Comparison of ENCODE assay signal across 8 cellular contexts in genomic region chr22:37952629-37953028, GRCh38. TPM values are rescaled to one million over a fixed set of nuclear protein-coding genes. Genes with fewer than 3 reads are reported as not detected.
DNase-seq lines count a peak whose midpoint lies in the region; ATAC-seq and TF ChIP-seq lines count a peak whose summit lies in the region.
"Not testable (repeated sequence)": the region's sequence is repeated elsewhere in the genome, so short reads cannot be mapped to it uniquely, and the experiment has no call there.

No MANE protein-coding gene starts in this region.

- 11% methylated on average over 20 of the region's 20 CpGs for WGBS in liver
- WGBS in ovary, 3 donors, result 4 to 6% (median 5%) methylated on average over 20 of the region's 20 CpGs
- WGBS in thyroid gland, 2 donors, result 11 to 12% methylated on average over 18 to 20 of the region's 20 CpGs

- peaks cover 43% of the 10 kb centered on the region for H3K4me1 Mint-ChIP-seq in CD4-positive, alpha-beta T cell (ENCODE audit: low read depth)
- H3K4me1 Mint-ChIP-seq in WTC11 (peaks cover 24% of the 10 kb centered on the region), brain (peaks cover 36% of the 10 kb centered on the region)

- H2AFZ ChIP-seq in Karpas-422 (ENCODE audit: low read length), result not testable (repeated sequence)

- H3K4me3 Mint-ChIP-seq in CD4-positive, alpha-beta T cell, result peak overlapping the region; percentile 100
- H3K4me3 Mint-ChIP-seq in WTC11, result peak overlapping the region; percentile 95
- H3K4me3 Mint-ChIP-seq in brain, result peak overlapping the region; percentile 96 to 100 (median 99)

- H3K4me1 ChIP-seq in Karpas-422 (ENCODE audit: low read length) (peaks cover 16% of the 10 kb centered on the region), liver (ENCODE audit: control insufficient read depth in 4 of 4, insufficient read depth in 4 of 4, low read length in 3 of 4) (peaks cover 5 to 44% (median 33%) of the 10 kb centered on the region in 4 donors), thyroid gland (peaks cover 15 to 20% of the 10 kb centered on the region in 2 donors)
- H3K4me1 ChIP-seq in ovary (ENCODE audit: insufficient read depth), result not testable (repeated sequence)

- peaks cover 19% of the 10 kb centered on the region for H3K27me3 Mint-ChIP-seq in CD4-positive, alpha-beta T cell
- H3K27me3 Mint-ChIP-seq in WTC11 (ENCODE audit: low read depth), result peaks cover 16% of the 10 kb centered on the region
- not testable (repeated sequence) for H3K27me3 Mint-ChIP-seq in brain

- intact Hi-C loops in CD4-positive, alpha-beta T cell (cut with DNase I, micrococcal nuclease), result loop anchor here in 1 of 2 experiments (5.0 kb wide), 3 partner anchors 45 to 145 kb away; partner anchors contain the start of genes EIF3L, GCAT and MICALL1
- intact Hi-C loops in ovary (cut with DNase I), result loop anchor here in 1 of 4 donors (5.0 kb wide), 1 partner anchor 135 kb away; no protein-coding TSS in a partner anchor
- intact Hi-C loops in thyroid gland (cut with DNase I), result not testable (repeated sequence)

- H3K4me2 ChIP-seq in Karpas-422 (ENCODE audit: low read depth, low read length, poor library complexity, severe bottlenecking), result peak overlapping the region; percentile 91

- POLR2A ChIA-PET in CD4-positive, alpha-beta T cell (lab: Charles Lee), result not testable (repeated sequence)
- POLR2A ChIA-PET in WTC11 (lab: Charles Lee), result interaction anchor here (0.8 kb wide), 1 partner anchor 9 kb away, joined by 4 read pairs; no protein-coding TSS in a partner anchor

- not testable (repeated sequence) for TF ChIP-seq RAD21 in liver (IDR thresholded peaks at IDR 0.05)

- H3K9me2 ChIP-seq in Karpas-422 (replicated peaks; ENCODE audit: insufficient read depth, low read length), result not testable (repeated sequence)

- H3K36me3 ChIP-seq in Karpas-422 (ENCODE audit: insufficient read depth, low read length) (peaks cover 13% of the 10 kb centered on the region; the same call in 1 of the 2 replicates), liver (ENCODE audit: control insufficient read depth in 4 of 4, insufficient read depth in 3 of 4, low read depth in 1 of 4, low read length in 3 of 4) (peaks cover 0 to 10% (median 1%) of the 10 kb centered on the region in 4 donors), thyroid gland (peaks cover 0 to 11% of the 10 kb centered on the region in 2 donors)
- H3K36me3 ChIP-seq in ovary, result not testable (repeated sequence)

- TF ChIP-seq POLR2A in ovary (IDR thresholded peaks at IDR 0.05); thyroid gland (IDR thresholded peaks at IDR 0.05): not testable (repeated sequence)

- H3K27ac Mint-ChIP-seq in CD4-positive, alpha-beta T cell; WTC11: not testable (repeated sequence)
- H3K27ac Mint-ChIP-seq in brain, result peak overlapping the region in 4 of 5 experiments; percentile 94 to 98 (median 98)

- not testable (repeated sequence) for TF ChIP-seq CTCF in CD4-positive, alpha-beta T cell (IDR thresholded peaks at IDR 0.05); WTC11 (IDR thresholded peaks at IDR 0.05); brain (conservative IDR thresholded peaks at IDR 0.05); fibroblast of pulmonary artery (IDR thresholded peaks at IDR 0.05; ENCODE audit: low read length, missing control alignments); liver (IDR thresholded peaks at IDR 0.05; ENCODE audit: low read depth, low read length, missing input control); ovary (IDR thresholded peaks at IDR 0.05); thyroid gland (IDR thresholded peaks at IDR 0.05)

- not testable (repeated sequence) for H3K27me3 ChIP-seq in CD4-positive, alpha-beta T cell (ENCODE audit: control insufficient read depth, insufficient read depth, low read length); Karpas-422 (ENCODE audit: low read length); liver (ENCODE audit: control insufficient read depth in 4 of 4, insufficient read depth in 4 of 4, low read length in 3 of 4); ovary; thyroid gland

- H3K4me3 ChIP-seq in Karpas-422 (ENCODE audit: low read length), result peak overlapping the region; percentile 85; the same call in 1 of the 2 replicates
- H3K4me3 ChIP-seq in fibroblast of pulmonary artery (replicated peaks; ENCODE audit: low read depth, low read length), result peak overlapping the region; percentile 99
- H3K4me3 ChIP-seq in liver (ENCODE audit: low read depth in 1 of 3, low read length in 3 of 3), result peak overlapping the region; percentile 72 to 88 (median 78)
- H3K4me3 ChIP-seq in ovary, result peak overlapping the region; percentile 63
- peak overlapping the region in 2 of 3 donors; percentile 69 to 78 for H3K4me3 ChIP-seq in thyroid gland (replicated peaks in 1 of 3)

- DNase-seq in CD4-positive, alpha-beta T cell, result peak in 1 of 10 experiments; percentile 1
- not testable (repeated sequence) for DNase-seq in Karpas-422; fibroblast of pulmonary artery (ENCODE audit: low read depth); ovary; thyroid gland
- DNase-seq in WTC11 (ENCODE audit: low spot score), result peak; percentile 28

- CTCF ChIA-PET in CD4-positive, alpha-beta T cell (lab: Charles Lee), result not testable (repeated sequence)
- CTCF ChIA-PET in WTC11 (lab: Charles Lee), result interaction anchor here (0.5 to 3.6 kb wide), 5 partner anchors 18 to 696 kb away, joined by 3 to 23 read pairs (median 6); partner anchors contain the start of gene MICALL1

- H3K9ac ChIP-seq in Karpas-422 (ENCODE audit: low read length) (peak overlapping the region; percentile 86), liver (ENCODE audit: low read depth in 1 of 2, low read length in 2 of 2) (peak overlapping the region in 1 of 2 donors; percentile 7)

- not testable (repeated sequence) for TF ChIP-seq EP300 in ovary (IDR thresholded peaks at IDR 0.05)

- not testable (repeated sequence) for ATAC-seq in CD4-positive, alpha-beta T cell (ENCODE audit: poor library complexity); WTC11

- H3K9me3 ChIP-seq in CD4-positive, alpha-beta T cell (ENCODE audit: control insufficient read depth, low read length); Karpas-422 (ENCODE audit: low read length); liver (ENCODE audit: control insufficient read depth in 4 of 4, low read length in 3 of 4); ovary; thyroid gland: not testable (repeated sequence)

- H3K79me2 ChIP-seq in Karpas-422 (ENCODE audit: low read length), result peaks cover 32% of the 10 kb centered on the region

- not testable (repeated sequence) for H4K20me1 ChIP-seq in Karpas-422 (ENCODE audit: insufficient read depth, low read depth, low read length)

- H3K27ac ChIP-seq in CD4-positive, alpha-beta T cell (ENCODE audit: low read depth, low read length); Karpas-422 (ENCODE audit: low read length); liver (ENCODE audit: low read depth in 1 of 2, low read length in 2 of 2); ovary; thyroid gland: not testable (repeated sequence)

- H3K9me3 Mint-ChIP-seq in CD4-positive, alpha-beta T cell; WTC11; brain: not testable (repeated sequence)

- H3K36me3 Mint-ChIP-seq in CD4-positive, alpha-beta T cell (ENCODE audit: low read depth), result peaks cover 33% of the 10 kb centered on the region
- H3K36me3 Mint-ChIP-seq in WTC11 (peaks cover 12% of the 10 kb centered on the region), brain (peaks cover 17% of the 10 kb centered on the region)

RNA-seq across cellular contexts. Expression of gene C22orf23, which starts 0.8 kb away (rescaled TPM):
- total RNA-seq in CD4-positive, alpha-beta T cell, result not detected
- total RNA-seq in Karpas-422 (2014; rRNA removed; shearing (Covaris generic); ENCODE audit: low replicate concordance), result not detected in 2 replicates
- 0.16 to 0.96 TPM (median 0.72 TPM) in 3 replicates for total RNA-seq in WTC11 (2021)
- 1.2 TPM for polyA plus RNA-seq in brain (ENCODE audit: insufficient read depth, low read depth, low replicate concordance)
- not detected for total RNA-seq in liver
- under 1 TPM in 1 of 2 donors, not detected in 1; 0.02 TPM for polyA plus RNA-seq in liver
- 1 to 10 TPM in 3 of 7 donors, under 1 TPM in 4; 0.28 to 2.6 (median 0.77) TPM for total RNA-seq in ovary
- under 1 TPM; 0.41 to 0.87 TPM for polyA plus RNA-seq in ovary
- 1 to 10 TPM in 1 of 4 donors, under 1 TPM in 3; 0.59 to 1.7 (median 0.73) TPM for total RNA-seq in thyroid gland

RNA-seq across cellular contexts. Expression of gene POLR2F, which starts 0.9 kb away (rescaled TPM):
- total RNA-seq in CD4-positive, alpha-beta T cell, result 10 to 100 TPM; 20.2 to 21.1 TPM
- total RNA-seq in Karpas-422 (2014; rRNA removed; shearing (Covaris generic); ENCODE audit: low replicate concordance), result 41.9 and 189 TPM in 2 replicates
- total RNA-seq in WTC11 (2021) (128 to 138 TPM (median 132 TPM) in 3 replicates), liver (10 to 100 TPM; 21.4 to 27.9 TPM), ovary (10 to 100 TPM; 54.8 to 87.9 (median 65.2) TPM), thyroid gland (10 to 100 TPM; 19.7 to 88.9 (median 55.2) TPM)
- polyA plus RNA-seq in brain (ENCODE audit: insufficient read depth, low read depth, low replicate concordance) (105 TPM), liver (100 to 1,000 TPM in 1 of 2 donors, 10 to 100 TPM in 1; 84.7 to 152 TPM), ovary (100 to 1,000 TPM in 1 of 2 donors, 10 to 100 TPM in 1; 40.3 to 101 TPM)

RNA-seq across cellular contexts. Expression of gene SOX10, which starts 31.7 kb away (rescaled TPM):
- total RNA-seq in CD4-positive, alpha-beta T cell, result not detected
- not detected in 2 replicates for total RNA-seq in Karpas-422 (2014; rRNA removed; shearing (Covaris generic); ENCODE audit: low replicate concordance)
- 2.7 to 3.6 TPM (median 3.0 TPM) in 3 replicates for total RNA-seq in WTC11 (2021)
- 81.2 TPM for polyA plus RNA-seq in brain (ENCODE audit: insufficient read depth, low read depth, low replicate concordance)
- under 1 TPM; 0.05 to 0.08 TPM for total RNA-seq in liver
- polyA plus RNA-seq in liver, result under 1 TPM; 0.06 to 0.29 TPM
- total RNA-seq in ovary, result 1 to 10 TPM in 3 of 7 donors, under 1 TPM in 2, not detected in 2; 0.11 to 3.2 (median 1.3) TPM
- 1 to 10 TPM in 1 of 2 donors, under 1 TPM in 1; 0.61 to 1.9 TPM for polyA plus RNA-seq in ovary
- under 1 TPM in 1 of 4 donors, not detected in 3; 0.34 TPM for total RNA-seq in thyroid gland

RNA-seq across cellular contexts. Expression of gene MICALL1, which starts 46.5 kb away (rescaled TPM):
- total RNA-seq in CD4-positive, alpha-beta T cell, result 10 to 100 TPM; 16.9 to 20.7 TPM
- 14.3 and 25.2 TPM in 2 replicates for total RNA-seq in Karpas-422 (2014; rRNA removed; shearing (Covaris generic); ENCODE audit: low replicate concordance)
- total RNA-seq in WTC11 (2021) (34.1 to 47.2 TPM (median 38.6 TPM) in 3 replicates), liver (1 to 10 TPM; 2.7 to 9.3 TPM), ovary (10 to 100 TPM in 6 of 7 donors, 1 to 10 TPM in 1; 6.2 to 30.0 (median 23.3) TPM), thyroid gland (10 to 100 TPM; 22.2 to 48.3 (median 30.8) TPM)
- polyA plus RNA-seq in brain (ENCODE audit: insufficient read depth, low read depth, low replicate concordance) (16.2 TPM), liver (1 to 10 TPM; 2.0 to 5.5 TPM), ovary (1 to 10 TPM; 7.9 to 9.0 TPM)
